In the genomic region with DNA sequence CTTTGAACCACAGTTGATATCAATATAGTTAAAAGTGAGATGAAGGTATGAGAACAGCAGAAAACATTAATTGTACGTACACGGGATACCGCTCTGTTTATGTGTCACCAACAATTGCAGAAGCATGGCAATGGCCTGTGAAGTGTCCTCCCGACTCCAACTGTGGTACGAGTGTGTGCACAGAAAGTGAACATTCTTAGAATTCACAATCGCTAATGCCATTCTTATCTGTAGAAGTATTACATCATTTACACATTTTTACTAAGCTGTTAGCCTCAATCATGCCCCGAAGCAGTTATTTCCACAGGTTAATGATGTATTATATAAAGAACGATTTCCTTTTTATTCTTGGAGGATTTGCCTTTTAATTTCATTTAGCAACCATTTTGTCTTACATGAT, we compare ENCODE assay signal across 17 cellular contexts.
"Had no signal": no experiment of that assay in that cellular context is flagged by ENCODE, and none has a peak within 500 bp of the region (broad histone marks: within the 10 kb centered on the region; RNA-seq: fewer than 3 reads in every experiment).

No MANE protein-coding gene starts in this region.

- H3K27ac ChIP-seq: coronary artery, esophagus muscularis mucosa, right atrium auricular region, upper lobe of left lung had no signal

- ATAC-seq: activated CD8-positive, alpha-beta memory T cell treated with anti-CD3 and anti-CD28 coated beads, Interleukin-2, amount 10 ng/mL, durations not matched to agents 7 days and 5 days; activated T-cell treated with anti-CD3 and anti-CD28 coated beads, Interleukin-2, amount 50 U/mL, for 4 hours; left ventricle myocardium superior; natural killer cell treated with Interleukin-12 subunit alpha and Interleukin-12 subunit beta and Interleukin-15 and Interleukin-18, amount 100 ng/mL, for 72 hours; T-cell had no signal

- DNase-seq: activated CD4-positive, CD25-positive, alpha-beta regulatory T cell treated with anti-CD3 and anti-CD28 coated beads, Interleukin-2, amount 50 U/mL, for 72 hours; activated CD8-positive, alpha-beta memory T cell treated with anti-CD3 and anti-CD28 coated beads, Interleukin-2, amount 10 ng/mL, durations not matched to agents 7 days and 5 days; activated effector memory CD4-positive, alpha-beta T cell treated with anti-CD3 and anti-CD28 coated beads, Interleukin-2, amount 50 U/mL, for 16 hours; activated T-cell treated with anti-CD3 and anti-CD28 coated beads, Interleukin-2, amount 50 U/mL, for 4 hours; caudate nucleus; left ventricle myocardium superior; posterior cingulate gyrus; stimulated activated CD4-positive, alpha-beta T cell treated with anti-CD3 and anti-CD28 coated beads, Interleukin-4, amount 100 ng/mL, for 24 hours; stimulated activated naive CD4-positive, alpha-beta T cell; substantia nigra; T-cell; T1000; upper lobe of left lung had no signal

- H3K4me3 ChIP-seq: coronary artery, esophagus muscularis mucosa, right atrium auricular region, upper lobe of left lung had no signal

- H3K9me3 ChIP-seq: esophagus muscularis mucosa, right atrium auricular region, upper lobe of left lung had no signal

- H3K36me3 ChIP-seq: esophagus muscularis mucosa, right atrium auricular region, upper lobe of left lung had no signal

- H3K27me3 ChIP-seq: right atrium auricular region, upper lobe of left lung had no signal

- H3K4me1 ChIP-seq: right atrium auricular region had no signal
